In genomic region chr1:218660678-218661053, GRCh38 we compare ENCODE assay signal across 13 cellular contexts.
DNase-seq lines count a peak whose midpoint lies in the region; ATAC-seq and TF ChIP-seq lines count a peak whose summit lies in the region.
"Had no signal": no experiment of that assay in that cellular context is flagged by ENCODE, and none has a peak within 500 bp of the region (broad histone marks: within the 10 kb centered on the region; RNA-seq: fewer than 3 reads in every experiment).

No MANE protein-coding gene starts in this region.

- peaks cover 2 to 8% of the 10 kb centered on the region in 2 donors for H3K4me1 ChIP-seq in neuronal stem cell (ENCODE audit: control insufficient read depth in 2 of 2, insufficient read depth in 1 of 2, low read depth in 1 of 2, low read length in 2 of 2)
- H3K4me1 ChIP-seq: parathyroid adenoma had no signal

- in situ Hi-C loops in Caki2 (cut with HindIII; ENCODE audit: low pct_unique_long_range_greater_than_20kb, low sequenced_read_pairs): no loop called here

- H3K4me2 ChIP-seq in neuronal stem cell (ENCODE audit: insufficient read depth, low read length, poor library complexity, severe bottlenecking): no peak overlapping the region

- H3K36me3 Mint-ChIP-seq in chondrocyte (ENCODE audit: low read depth) (peaks cover 4% of the 10 kb centered on the region), mesothelial cell of epicardium (no peaks in the 10 kb centered on the region)
- H3K36me3 Mint-ChIP-seq: activated naive CD4-positive, alpha-beta T cell treated with anti-CD3 and anti-CD28 coated beads, Interleukin-2, amount 50 U/mL, for 24 hours; CD4-positive, alpha-beta memory T cell had no signal

- H3K4me1 Mint-ChIP-seq in chondrocyte (ENCODE audit: low read depth): peaks cover 85% of the 10 kb centered on the region
- H3K4me1 Mint-ChIP-seq in mesothelial cell of epicardium: peaks cover 42% of the 10 kb centered on the region
- H3K4me1 Mint-ChIP-seq: activated naive CD4-positive, alpha-beta T cell treated with anti-CD3 and anti-CD28 coated beads, Interleukin-2, amount 50 U/mL, for 24 hours; CD4-positive, alpha-beta memory T cell had no signal

- H3K27ac Mint-ChIP-seq in chondrocyte (ENCODE audit: unreplicated experiment) (peak overlapping the region; percentile 93), mesothelial cell of epicardium (peak overlapping the region; percentile 95)
- H3K27ac Mint-ChIP-seq: activated naive CD4-positive, alpha-beta T cell treated with anti-CD3 and anti-CD28 coated beads, Interleukin-2, amount 50 U/mL, for 24 hours; CD4-positive, alpha-beta memory T cell had no signal

- H3K4ac ChIP-seq in neuronal stem cell (ENCODE audit: low read length): no peak overlapping the region

- H2BK12ac ChIP-seq in neuronal stem cell (ENCODE audit: low read length): no peak overlapping the region

- H4K91ac ChIP-seq in neuronal stem cell (ENCODE audit: low read depth, low read length, poor library complexity): no peak overlapping the region

- no CpG with 5 or more reads among the region's 1 CpG for WGBS in neuronal stem cell (ENCODE audit: extremely low coverage in 2 of 2, insufficient read length in 2 of 2, insufficient replicate concordance in 1 of 2), 2 donors

- H3K18ac ChIP-seq in neuronal stem cell (ENCODE audit: low read length): no peak overlapping the region

- H2AFZ ChIP-seq in neuronal stem cell (ENCODE audit: low read length): no peak overlapping the region
- H2AFZ ChIP-seq: parathyroid adenoma had no signal

- H3K4me3 Mint-ChIP-seq in chondrocyte (ENCODE audit: unreplicated experiment): no peak overlapping the region
- H3K4me3 Mint-ChIP-seq in mesothelial cell of epicardium: no peak overlapping the region
- H3K4me3 Mint-ChIP-seq: activated naive CD4-positive, alpha-beta T cell treated with anti-CD3 and anti-CD28 coated beads, Interleukin-2, amount 50 U/mL, for 24 hours; CD4-positive, alpha-beta memory T cell had no signal

- H3K79me1 ChIP-seq in neuronal stem cell (ENCODE audit: low read depth, low read length): no peaks in the 10 kb centered on the region

- no peak overlapping the region for H4K8ac ChIP-seq in neuronal stem cell (ENCODE audit: low read depth, low read length)

- no peak overlapping the region for H2BK120ac ChIP-seq in neuronal stem cell (ENCODE audit: low read depth, low read length)

- H2BK15ac ChIP-seq in neuronal stem cell (ENCODE audit: low read length): no peak overlapping the region

- H3K27ac ChIP-seq in neuronal stem cell (replicated peaks; ENCODE audit: low read length): no peak overlapping the region
- H3K27ac ChIP-seq: left ventricle myocardium inferior, parathyroid adenoma had no signal

- no peak overlapping the region for H2BK5ac ChIP-seq in neuronal stem cell (ENCODE audit: low read length)

- H3K14ac ChIP-seq in neuronal stem cell (ENCODE audit: low read length): no peak overlapping the region

- no peak for ATAC-seq in HG03196 (IDR thresholded peaks at IDR 0.05; ENCODE audit: unreplicated experiment)

- H3K27me3 ChIP-seq in neuronal stem cell (ENCODE audit: control insufficient read depth in 3 of 3, insufficient read depth in 3 of 3, low read depth in 1 of 3, low read length in 3 of 3): no peaks in the 10 kb centered on the region

- H3K27me3 Mint-ChIP-seq in chondrocyte (ENCODE audit: low read depth) (no peaks in the 10 kb centered on the region), mesothelial cell of epicardium (ENCODE audit: low read depth) (no peaks in the 10 kb centered on the region)
- H3K27me3 Mint-ChIP-seq: activated naive CD4-positive, alpha-beta T cell treated with anti-CD3 and anti-CD28 coated beads, Interleukin-2, amount 50 U/mL, for 24 hours had no signal

- H3K23ac ChIP-seq in neuronal stem cell (ENCODE audit: low read depth, low read length, poor library complexity): no peak overlapping the region

- TF ChIP-seq CTCF in chondrocyte (IDR thresholded peaks at IDR 0.05): no peak
- no peak for TF ChIP-seq CTCF in mesothelial cell of epicardium (IDR thresholded peaks at IDR 0.05; ENCODE audit: unreplicated experiment)

- no peaks in the 10 kb centered on the region for H3K9me3 ChIP-seq in neuronal stem cell (replicated peaks in 1 of 2; ENCODE audit: control insufficient read depth in 2 of 2, insufficient read depth in 1 of 2, low read depth in 1 of 2, low read length in 2 of 2)
- H3K9me3 ChIP-seq: left ventricle myocardium inferior had no signal

- H2AK5ac ChIP-seq in neuronal stem cell (ENCODE audit: low read depth, low read length): no peak overlapping the region

- no peaks in the 10 kb centered on the region for H3K36me3 ChIP-seq in neuronal stem cell (replicated peaks in 1 of 2; ENCODE audit: control insufficient read depth in 2 of 2, insufficient read depth in 2 of 2, low read length in 2 of 2)
- H3K36me3 ChIP-seq: left ventricle myocardium inferior had no signal

- DNase-seq in Caki2 (ENCODE audit: low read depth) (peak; percentile 71), M059J (ENCODE audit: low read depth) (peak; percentile 93), chondrocyte (ENCODE audit: low spot score) (no peak), mesothelial cell of epicardium (ENCODE audit: low spot score in 2 of 2, unreplicated experiment in 2 of 2) (no peak), amniotic stem cell (lab: John Stamatoyannopoulos, UW) (no peak), neuronal stem cell (ENCODE audit: low spot score) (no peak), DMS 273 treated with DMSO at 0.1 percent for 48 hours (lab: John Stamatoyannopoulos, UW) (no peak)
- DNase-seq: activated CD4-positive, alpha-beta T cell treated with anti-CD3 and anti-CD28 coated beads, Interleukin-2, amount 50 U/mL, for 4 hours; CD4-positive, alpha-beta memory T cell; left ventricle myocardium inferior had no signal

- no peak overlapping the region for H3K4me3 ChIP-seq in neuronal stem cell (ENCODE audit: low read length in 2 of 2)
- H3K4me3 ChIP-seq: left ventricle myocardium inferior had no signal

- H3K9ac ChIP-seq in neuronal stem cell (ENCODE audit: low read depth, low read length, poor library complexity): no peak overlapping the region
- H3K9ac ChIP-seq: parathyroid adenoma had no signal

- H3K9me3 Mint-ChIP-seq in chondrocyte (ENCODE audit: low read depth): peaks cover 6% of the 10 kb centered on the region
- peaks cover 3% of the 10 kb centered on the region for H3K9me3 Mint-ChIP-seq in mesothelial cell of epicardium
- H3K9me3 Mint-ChIP-seq: activated naive CD4-positive, alpha-beta T cell treated with anti-CD3 and anti-CD28 coated beads, Interleukin-2, amount 50 U/mL, for 24 hours had no signal

Comparison
In these comparisons a context has a peak if more than half of its experiments do, and no peak if none do; other contexts are left out.
1. DNase-seq: peak in Caki2 (single experiment) and M059J (single experiment); none in chondrocyte (single experiment), mesothelial cell of epicardium (0 of 2), amniotic stem cell (single experiment), neuronal stem cell (single experiment) and DMS 273 treated with DMSO at 0.1 percent for 48 hours (single experiment).